In genomic region chr17:4949321-4950074, GRCh38 we compare ENCODE assay signal across 8 cellular contexts. TPM values are rescaled to one million over a fixed set of nuclear protein-coding genes. Genes with fewer than 3 reads are reported as not detected.
A peak's percentile ranks its signal among the peaks of the same experiment; 100 is the strongest.
DNase-seq lines count a peak whose midpoint lies in the region; ATAC-seq, FAIRE-seq and TF ChIP-seq lines count a peak whose summit lies in the region.

No MANE protein-coding gene starts in this region.

- peak overlapping the region; percentile 81; the same call in 1 of the 2 replicates for H2BK15ac ChIP-seq in H1 (ENCODE audit: low read length)
- peak overlapping the region; percentile 96 for H2BK15ac ChIP-seq in mesenchymal stem cell (ENCODE audit: low read depth, poor library complexity, severe bottlenecking)

- peak; percentile 24 for ATAC-seq in HG02610 (IDR thresholded peaks at IDR 0.05; ENCODE audit: unreplicated experiment)
- ATAC-seq in GM18861 (IDR thresholded peaks at IDR 0.05; ENCODE audit: unreplicated experiment): no peak

- no peak overlapping the region for H2BK120ac ChIP-seq in H1 (replicated peaks; ENCODE audit: low read depth, low read length)
- H2BK120ac ChIP-seq in mesenchymal stem cell (ENCODE audit: low read depth, low read length): peak overlapping the region; percentile 89

- no peak for TF ChIP-seq CTCF in H1 (IDR thresholded peaks at IDR 0.05; ENCODE audit: control extremely low read depth in 1 of 3, insufficient read depth in 1 of 3, low read depth in 1 of 3, low read length in 3 of 3)

- H3K4ac ChIP-seq in H1 (replicated peaks; ENCODE audit: insufficient read length, low read depth, low read length): peak overlapping the region; percentile 46
- H3K4ac ChIP-seq in mesenchymal stem cell (ENCODE audit: low read depth in 1 of 2, low read length in 2 of 2): peak overlapping the region; percentile 88 to 90

- no peak for TF ChIP-seq RAD21 in H1 (IDR thresholded peaks at IDR 0.05 in 1 of 2, conservative IDR thresholded peaks at IDR 0.05 in 1 of 2; ENCODE audit: low read depth in 2 of 2, low read length in 2 of 2)

- H4K20me1 ChIP-seq in H1 (replicated peaks in 1 of 2; ENCODE audit: control insufficient read depth in 1 of 2, insufficient read depth in 2 of 2, low read length in 2 of 2): peaks cover 16 to 18% of the 10 kb centered on the region in 2 experiments

- peak overlapping the region; percentile 93 for H4K8ac ChIP-seq in H1 (ENCODE audit: extremely low read depth, insufficient read depth, low read length)
- H4K8ac ChIP-seq in mesenchymal stem cell (ENCODE audit: low read length): peak overlapping the region; percentile 67

- no peak overlapping the region for H3K23ac ChIP-seq in H1 (ENCODE audit: insufficient read length)
- H3K23ac ChIP-seq in mesenchymal stem cell (ENCODE audit: low read length in 2 of 2): peak overlapping the region in 1 of 2 experiments; percentile 92

- peaks cover 8 to 35% of the 10 kb centered on the region in 2 experiments for H3K79me2 ChIP-seq in H1 (ENCODE audit: control insufficient read depth in 1 of 2, insufficient read depth in 2 of 2, low read length in 2 of 2)

- peaks cover 14% of the 10 kb centered on the region for H3K23me2 ChIP-seq in H1 (ENCODE audit: low read depth, low read length)

- H2BK12ac ChIP-seq in H1 (ENCODE audit: low read depth, low read length) (no peak overlapping the region), mesenchymal stem cell (ENCODE audit: low read length in 2 of 2) (peak overlapping the region in 1 of 2 experiments; percentile 89)

- peak; percentile 77 for DNase-seq in GM12891 (ENCODE audit: insufficient read length, low spot score)
- DNase-seq in NCI-H510A treated with DMSO at 0.1 percent for 48 hours (lab: John Stamatoyannopoulos, UW): peak; percentile 64
- DNase-seq in activated CD8-positive, alpha-beta memory T cell treated with anti-CD3 and anti-CD28 coated beads for 24 hours: peak; percentile 94
- DNase-seq in H1 (ENCODE audit: low read depth in 1 of 2, low spot score in 2 of 2): peak in 1 of 2 experiments; percentile 85
- DNase-seq in mesenchymal stem cell: peak; percentile 91
- DNase-seq in stimulated activated CD8-positive, alpha-beta memory T cell treated with anti-CD3 and anti-CD28 coated beads, Interleukin-15, amount 100 ng/mL, for 4 hours (ENCODE audit: low read depth in 2 of 2): peak; percentile 64 to 67

- POLR2A ChIA-PET in H1 (lab: Charles Lee; ENCODE audit: partially characterized antibody): interaction anchor here (0.6 to 32.4 kb wide), 16 partner anchors 2 to 339 kb away, joined by 3 to 987 read pairs (median 8); partner anchors contain the start of genes CAMTA2, ENO3, GP1BA and INCA1

- no peak for TF ChIP-seq EP300 in H1 (IDR thresholded peaks at IDR 0.05; ENCODE audit: borderline replicate concordance in 1 of 2, low read depth in 2 of 2, low read length in 2 of 2)

- H2AFZ ChIP-seq in H1 (ENCODE audit: low read length) (no peak overlapping the region), mesenchymal stem cell (ENCODE audit: low read depth, low read length) (peak overlapping the region; percentile 36)

- WGBS in H1 (ENCODE audit: extremely low coverage in 1 of 2, insufficient coverage in 1 of 2, insufficient read length in 1 of 2, insufficient replicate concordance in 2 of 2, low coverage in 1 of 2, low lambda C conversion rate in 2 of 2, missing lambda C conversion rate in 1 of 2), 2 experiments: 0% methylated on average over 20 of the region's 75 CpGs; no CpG with 5 or more reads in 1 of the 2 experiments
- under 1% methylated on average over 30 of the region's 75 CpGs for WGBS in mesenchymal stem cell

- H3K27me3 ChIP-seq in H1 (replicated peaks in 1 of 4; ENCODE audit: control insufficient read depth in 3 of 4, extremely low read depth in 1 of 4, insufficient read depth in 3 of 4, low read length in 3 of 4) (no peaks in the 10 kb centered on the region), mesenchymal stem cell (ENCODE audit: control insufficient read depth in 1 of 2, insufficient read depth in 1 of 2, low read length in 2 of 2) (no peaks in the 10 kb centered on the region)

- H4K91ac ChIP-seq in H1 (replicated peaks; ENCODE audit: insufficient read length, low read length): peak overlapping the region; percentile 96
- H4K91ac ChIP-seq in mesenchymal stem cell (ENCODE audit: low read length): peak overlapping the region; percentile 98

- H3K9ac ChIP-seq in H1 (replicated peaks in 1 of 4; ENCODE audit: extremely low read depth in 1 of 4, low read depth in 3 of 4, low read length in 3 of 4) (peak overlapping the region; percentile 57 to 80 (median 76)), mesenchymal stem cell (ENCODE audit: low read length) (peak overlapping the region; percentile 86)

- H4K5ac ChIP-seq in H1 (ENCODE audit: insufficient read length, low read depth, low read length): peak overlapping the region; percentile 97

- H3K14ac ChIP-seq in H1 (ENCODE audit: insufficient read length) (no peak overlapping the region), mesenchymal stem cell (ENCODE audit: low read length in 2 of 2) (peak overlapping the region; percentile 40 to 91)

- H3K36me3 ChIP-seq in H1 (ENCODE audit: control insufficient read depth in 2 of 4, insufficient read depth in 4 of 4, low read length in 3 of 4) (peaks cover under 1 to 26% (median 19%) of the 10 kb centered on the region in 4 experiments), mesenchymal stem cell (ENCODE audit: control insufficient read depth in 1 of 2, insufficient read depth in 2 of 2, low read depth in 1 of 2, low read length in 2 of 2) (peaks cover 23% of the 10 kb centered on the region in 2 experiments)

- H3K79me1 ChIP-seq in H1 (ENCODE audit: low read depth, low read length): 0 out of 2 replicates have a peak, but pooled peaks cover 2% of the 10 kb centered on the region
- peaks cover 9% of the 10 kb centered on the region for H3K79me1 ChIP-seq in mesenchymal stem cell (replicated peaks; ENCODE audit: low read length, poor library complexity, severe bottlenecking)

- H3K4me1 ChIP-seq in H1 (replicated peaks in 1 of 4; ENCODE audit: control insufficient read depth in 3 of 4, insufficient read depth in 4 of 4, low read length in 3 of 4) (peaks cover 4 to 17% (median 12%) of the 10 kb centered on the region in 4 experiments), mesenchymal stem cell (ENCODE audit: control insufficient read depth, insufficient read depth, low read depth, low read length) (peaks cover 48% of the 10 kb centered on the region)

- H3K4me2 ChIP-seq in H1 (ENCODE audit: insufficient read depth in 1 of 2, low read depth in 2 of 2, low read length in 2 of 2) (peak overlapping the region; percentile 87 to 95), mesenchymal stem cell (ENCODE audit: low read length, poor library complexity, severe bottlenecking) (peak overlapping the region; percentile 93)

- CTCF ChIA-PET in H1 (lab: Charles Lee; ENCODE audit: partially characterized antibody): interaction anchor here (1.3 to 2.1 kb wide), 2 partner anchors 9 to 20 kb away, joined by 3 to 5 read pairs; partner anchors contain the start of genes RNF167 and SLC25A11

- peak overlapping the region; percentile 97 for H3K18ac ChIP-seq in H1 (ENCODE audit: extremely low read depth, low read length)
- H3K18ac ChIP-seq in mesenchymal stem cell (ENCODE audit: low read depth in 1 of 2, low read length in 2 of 2): peak overlapping the region; percentile 81 to 85

- H3K4me3 ChIP-seq in H1 (ENCODE audit: extremely low read depth in 1 of 4, insufficient read depth in 2 of 4, low read depth in 3 of 4, low read length in 4 of 4): peak overlapping the region; percentile 87 to 99 (median 96)
- peak overlapping the region; percentile 58 to 95 for H3K4me3 ChIP-seq in mesenchymal stem cell (ENCODE audit: insufficient read depth in 1 of 2, low read depth in 1 of 2, low read length in 2 of 2)

- peak overlapping the region; percentile 94 for H3K27ac ChIP-seq in H1 (ENCODE audit: low read depth, low read length)
- H3K27ac ChIP-seq in mesenchymal stem cell (ENCODE audit: low read length, poor library complexity, severe bottlenecking): peak overlapping the region; percentile 100

- no peak for FAIRE-seq in GM12891 (lab: Jason Lieb, UNC)
- no peak for FAIRE-seq in H1 (lab: Jason Lieb, UNC)

- H3K56ac ChIP-seq in H1 (replicated peaks; ENCODE audit: insufficient read length, low read depth, low read length): peak overlapping the region; percentile 93

- H2BK20ac ChIP-seq in H1 (ENCODE audit: low read length): no peak overlapping the region

- H2BK5ac ChIP-seq in H1 (ENCODE audit: low read depth, low read length) (peak overlapping the region; percentile 94), mesenchymal stem cell (ENCODE audit: low read depth, low read length, poor library complexity, severe bottlenecking) (peak overlapping the region; percentile 94)

- no peaks in the 10 kb centered on the region for H3K9me3 ChIP-seq in H1 (ENCODE audit: insufficient read depth in 2 of 2, low read depth in 1 of 2, low read length in 1 of 2)
- no peaks in the 10 kb centered on the region for H3K9me3 ChIP-seq in mesenchymal stem cell (ENCODE audit: control insufficient read depth, low read length)

- no peak overlapping the region for H2AK5ac ChIP-seq in H1 (ENCODE audit: low read depth, low read length)
- peak overlapping the region; percentile 92 for H2AK5ac ChIP-seq in mesenchymal stem cell (ENCODE audit: low read length, severe bottlenecking)

- TF ChIP-seq POLR2A in GM12891 (IDR thresholded peaks at IDR 0.05; ENCODE audit: low read depth, low read length): no peak; the same call in 1 of the 2 replicates
- peak in 1 of 2 experiments; percentile 41; a peak in 2 of 3 replicates for TF ChIP-seq POLR2A in H1 (IDR thresholded peaks at IDR 0.05; ENCODE audit: control extremely low read depth in 1 of 2, low read depth in 2 of 2, low read length in 2 of 2)

RNA-seq across cellular contexts. Expression of gene PFN1, which starts 1.2 kb away (rescaled TPM):
- 2,115 TPM for polyA plus RNA-seq in GM12891 (2012; ENCODE audit: low read depth, missing spikeins)
- total RNA-seq in H1 (2021; fragmentation: NEBNext Ultra II Directional; extraction: Animal tissue kit (Norgen Biotek cat#: 25700)): 1,355 and 1,387 TPM in 2 replicates
- polyA plus RNA-seq in H1 (2011; rRNA removed): 1,949 and 2,147 TPM in 2 replicates
- polyA plus RNA-seq in H1 (2011; cell fraction: cytosol; rRNA removed): 1,309 TPM
- polyA plus RNA-seq in H1 (2011; cell fraction: nucleus; rRNA removed): 1,023 TPM
- polyA plus RNA-seq in H1 (2012, experiment 1 of 2): 1,911 to 2,058 TPM (median 2,001 TPM) in 4 replicates
- polyA plus RNA-seq in H1 (2012, experiment 2 of 2): 2,250 TPM
- 1,621 TPM for polyA plus RNA-seq in H1 (2013, experiment 1 of 2)
- 1,713 TPM for polyA plus RNA-seq in H1 (2013, experiment 2 of 2)
- polyA minus RNA-seq in H1 (2011; rRNA and poly(A)+ RNA removed): 375 and 437 TPM in 2 replicates
- 1,836 TPM for polyA minus RNA-seq in H1 (2011; cell fraction: cytosol; rRNA and poly(A)+ RNA removed)
- 497 TPM for polyA minus RNA-seq in H1 (2011; cell fraction: nucleus; rRNA and poly(A)+ RNA removed)
- 1,651 TPM for polyA plus RNA-seq in mesenchymal stem cell (2013, experiment 1 of 2)
- 1,671 TPM for polyA plus RNA-seq in mesenchymal stem cell (2013, experiment 2 of 2)

RNA-seq across cellular contexts. Expression of gene ENO3, which starts 1.4 kb away (rescaled TPM):
- polyA plus RNA-seq in GM12891 (2012; ENCODE audit: low read depth, missing spikeins): 38.5 TPM
- 24.1 and 25.7 TPM in 2 replicates for total RNA-seq in H1 (2021; fragmentation: NEBNext Ultra II Directional; extraction: Animal tissue kit (Norgen Biotek cat#: 25700))
- 25.0 and 36.4 TPM in 2 replicates for polyA plus RNA-seq in H1 (2011; rRNA removed)
- polyA plus RNA-seq in H1 (2011; cell fraction: cytosol; rRNA removed): 40.3 TPM
- polyA plus RNA-seq in H1 (2011; cell fraction: nucleus; rRNA removed): 152 TPM
- polyA plus RNA-seq in H1 (2012, experiment 1 of 2): 25.0 to 36.7 TPM (median 34.0 TPM) in 4 replicates
- polyA plus RNA-seq in H1 (2012, experiment 2 of 2): 31.1 TPM
- polyA plus RNA-seq in H1 (2013, experiment 1 of 2): 19.9 TPM
- 16.5 TPM for polyA plus RNA-seq in H1 (2013, experiment 2 of 2)
- polyA minus RNA-seq in H1 (2011; rRNA and poly(A)+ RNA removed): 14.4 and 17.4 TPM in 2 replicates
- 12.0 TPM for polyA minus RNA-seq in H1 (2011; cell fraction: cytosol; rRNA and poly(A)+ RNA removed)
- polyA minus RNA-seq in H1 (2011; cell fraction: nucleus; rRNA and poly(A)+ RNA removed): 20.1 TPM
- 3.9 TPM for polyA plus RNA-seq in mesenchymal stem cell (2013, experiment 1 of 2)
- polyA plus RNA-seq in mesenchymal stem cell (2013, experiment 2 of 2): 3.3 TPM

RNA-seq across cellular contexts. Expression of gene RNF167, which starts 9.4 kb away (rescaled TPM):
- 110 TPM for polyA plus RNA-seq in GM12891 (2012; ENCODE audit: low read depth, missing spikeins)
- 140 and 147 TPM in 2 replicates for total RNA-seq in H1 (2021; fragmentation: NEBNext Ultra II Directional; extraction: Animal tissue kit (Norgen Biotek cat#: 25700))
- polyA plus RNA-seq in H1 (2011; rRNA removed): 281 and 284 TPM in 2 replicates
- 157 TPM for polyA plus RNA-seq in H1 (2011; cell fraction: cytosol; rRNA removed)
- 259 TPM for polyA plus RNA-seq in H1 (2011; cell fraction: nucleus; rRNA removed)
- 183 to 210 TPM (median 196 TPM) in 4 replicates for polyA plus RNA-seq in H1 (2012, experiment 1 of 2)
- 259 TPM for polyA plus RNA-seq in H1 (2012, experiment 2 of 2)
- polyA plus RNA-seq in H1 (2013, experiment 1 of 2): 230 TPM
- polyA plus RNA-seq in H1 (2013, experiment 2 of 2): 261 TPM
- polyA minus RNA-seq in H1 (2011; rRNA and poly(A)+ RNA removed): 107 and 125 TPM in 2 replicates
- polyA minus RNA-seq in H1 (2011; cell fraction: cytosol; rRNA and poly(A)+ RNA removed): 101 TPM
- 69.3 TPM for polyA minus RNA-seq in H1 (2011; cell fraction: nucleus; rRNA and poly(A)+ RNA removed)
- polyA plus RNA-seq in mesenchymal stem cell (2013, experiment 1 of 2): 84.3 TPM
- 84.9 TPM for polyA plus RNA-seq in mesenchymal stem cell (2013, experiment 2 of 2)

RNA-seq across cellular contexts. Expression of gene SLC25A11, which starts 9.7 kb away (rescaled TPM):
- polyA plus RNA-seq in GM12891 (2012; ENCODE audit: low read depth, missing spikeins): 52.1 TPM
- total RNA-seq in H1 (2021; fragmentation: NEBNext Ultra II Directional; extraction: Animal tissue kit (Norgen Biotek cat#: 25700)): 55.9 and 65.2 TPM in 2 replicates
- 97.0 and 136 TPM in 2 replicates for polyA plus RNA-seq in H1 (2011; rRNA removed)
- polyA plus RNA-seq in H1 (2011; cell fraction: cytosol; rRNA removed): 79.9 TPM
- polyA plus RNA-seq in H1 (2011; cell fraction: nucleus; rRNA removed): 129 TPM
- 33.7 to 73.1 TPM (median 65.0 TPM) in 4 replicates for polyA plus RNA-seq in H1 (2012, experiment 1 of 2)
- 73.8 TPM for polyA plus RNA-seq in H1 (2012, experiment 2 of 2)
- 45.3 TPM for polyA plus RNA-seq in H1 (2013, experiment 1 of 2)
- 46.5 TPM for polyA plus RNA-seq in H1 (2013, experiment 2 of 2)
- 58.4 and 65.8 TPM in 2 replicates for polyA minus RNA-seq in H1 (2011; rRNA and poly(A)+ RNA removed)
- polyA minus RNA-seq in H1 (2011; cell fraction: cytosol; rRNA and poly(A)+ RNA removed): 24.7 TPM
- polyA minus RNA-seq in H1 (2011; cell fraction: nucleus; rRNA and poly(A)+ RNA removed): 61.7 TPM
- polyA plus RNA-seq in mesenchymal stem cell (2013, experiment 1 of 2): 37.5 TPM
- polyA plus RNA-seq in mesenchymal stem cell (2013, experiment 2 of 2): 36.9 TPM

RNA-seq across cellular contexts. Expression of gene GP1BA, which starts 17.4 kb away (rescaled TPM):
- 1.4 TPM for polyA plus RNA-seq in GM12891 (2012; ENCODE audit: low read depth, missing spikeins)
- total RNA-seq in H1 (2021; fragmentation: NEBNext Ultra II Directional; extraction: Animal tissue kit (Norgen Biotek cat#: 25700)): not detected in 2 replicates
- not detected in 2 replicates for polyA plus RNA-seq in H1 (2011; rRNA removed)
- polyA plus RNA-seq in H1 (2011; cell fraction: cytosol; rRNA removed): not detected
- polyA plus RNA-seq in H1 (2011; cell fraction: nucleus; rRNA removed): not detected
- polyA plus RNA-seq in H1 (2012, experiment 1 of 2): 1.6 to 3.1 TPM (median 2.6 TPM) in 4 replicates
- 1.2 TPM for polyA plus RNA-seq in H1 (2012, experiment 2 of 2)
- not detected for polyA plus RNA-seq in H1 (2013, experiment 1 of 2)
- polyA plus RNA-seq in H1 (2013, experiment 2 of 2): not detected
- polyA minus RNA-seq in H1 (2011; rRNA and poly(A)+ RNA removed): not detected in 2 replicates
- not detected for polyA minus RNA-seq in H1 (2011; cell fraction: cytosol; rRNA and poly(A)+ RNA removed)
- polyA minus RNA-seq in H1 (2011; cell fraction: nucleus; rRNA and poly(A)+ RNA removed): not detected
- 0.03 TPM for polyA plus RNA-seq in mesenchymal stem cell (2013, experiment 1 of 2)
- polyA plus RNA-seq in mesenchymal stem cell (2013, experiment 2 of 2): not detected
